ENCODE assay signal across 32 cellular contexts in the genomic region with DNA sequence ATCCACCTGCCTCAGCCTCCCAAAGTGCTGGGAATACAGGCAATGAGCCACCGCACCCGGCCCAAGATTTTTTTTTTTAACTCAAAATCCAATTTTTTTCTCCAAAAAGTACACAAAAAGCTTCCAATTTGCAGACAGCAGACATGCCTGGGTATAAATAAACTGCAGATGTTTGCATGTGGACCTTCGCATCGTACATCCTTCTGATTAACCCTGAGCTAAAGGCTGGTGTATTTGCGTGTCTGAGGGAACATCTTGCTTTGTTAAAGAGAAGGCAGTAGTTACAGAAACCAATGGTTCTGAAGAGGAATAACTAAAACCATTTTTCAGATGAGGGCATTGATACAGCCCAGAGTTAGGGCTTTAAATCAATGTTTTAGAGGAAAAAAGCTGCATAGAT. TPM values are rescaled to one million over a fixed set of nuclear protein-coding genes. Genes with fewer than 3 reads are reported as not detected.
DNase-seq lines count a peak whose midpoint lies in the region; ATAC-seq, FAIRE-seq and TF ChIP-seq lines count a peak whose summit lies in the region.
"Had no signal": no experiment of that assay in that cellular context is flagged by ENCODE, and none has a peak within 500 bp of the region (broad histone marks: within the 10 kb centered on the region; RNA-seq: fewer than 3 reads in every experiment).

No MANE protein-coding gene starts in this region.

- H2BK5ac ChIP-seq in IMR-90 (ENCODE audit: low read depth, low read length, poor library complexity, severe bottlenecking): no peak overlapping the region

- no peak overlapping the region for H3K14ac ChIP-seq in IMR-90 (replicated peaks; ENCODE audit: low read depth, low read length)

- no peak overlapping the region for H2AK9ac ChIP-seq in IMR-90 (replicated peaks; ENCODE audit: low read depth, low read length, poor library complexity)

- H2BK15ac ChIP-seq in IMR-90 (ENCODE audit: low read depth, low read length): no peak overlapping the region

- H3K23ac ChIP-seq in IMR-90 (ENCODE audit: low read depth, low read length): peak overlapping the region; percentile 80; the same call in 1 of the 2 replicates

- TF ChIP-seq CTCF in A549 (IDR thresholded peaks at IDR 0.05): no peak
- no peak for TF ChIP-seq CTCF in IMR-90 (conservative IDR thresholded peaks at IDR 0.05; ENCODE audit: low read depth, low read length)
- TF ChIP-seq CTCF in chondrocyte (IDR thresholded peaks at IDR 0.05): no peak
- TF ChIP-seq CTCF in osteoblast (IDR thresholded peaks at IDR 0.05; ENCODE audit: extremely low read depth, low read depth, low read length): no peak
- no peak for TF ChIP-seq CTCF in esophagus muscularis mucosa (IDR thresholded peaks at IDR 0.05)

- H3K27ac ChIP-seq in A549: peak overlapping the region; percentile 51 to 79; a peak in 4 of 6 replicates
- H3K27ac ChIP-seq in IMR-90 (ENCODE audit: insufficient read depth, low read length): no peak overlapping the region
- peak overlapping the region; percentile 46 for H3K27ac ChIP-seq in osteoblast (ENCODE audit: low read depth, low read length)
- H3K27ac ChIP-seq in esophagus muscularis mucosa (replicated peaks in 1 of 4): no peak overlapping the region
- H3K27ac ChIP-seq: coronary artery, foreskin keratinocyte, psoas muscle, WERI-Rb-1 had no signal

- H3K4me2 ChIP-seq in A549 (peak overlapping the region; percentile 98; the same call in 1 of the 3 replicates), IMR-90 (ENCODE audit: low read depth, low read length) (no peak overlapping the region), osteoblast (ENCODE audit: insufficient read depth, low read length) (no peak overlapping the region)

- no peak for TF ChIP-seq POLR2A in A549 (IDR thresholded peaks at IDR 0.05; ENCODE audit: low read length)
- TF ChIP-seq POLR2A in IMR-90 (IDR thresholded peaks at IDR 0.05; ENCODE audit: low read depth, low read length): no peak
- no peak for TF ChIP-seq POLR2A in esophagus muscularis mucosa (IDR thresholded peaks at IDR 0.05; ENCODE audit: low read depth)

- H3K4me3 Mint-ChIP-seq in chondrocyte (ENCODE audit: unreplicated experiment): no peak overlapping the region
- H3K4me3 Mint-ChIP-seq: activated CD4-positive, alpha-beta T cell treated with anti-CD3 and anti-CD28 coated beads, Interleukin-2, amount 10 ng/mL, durations not matched to agents 24 days and 14 days; activated naive CD8-positive, alpha-beta T cell treated with anti-CD3 and anti-CD28 coated beads for 36 hours; H9; mesothelial cell of epicardium; naive thymus-derived CD4-positive, alpha-beta T cell; stimulated activated effector memory CD8-positive, alpha-beta T cell treated with anti-CD3 and anti-CD28 coated beads, Interleukin-12 subunit alpha, Interleukin-12 subunit beta, amount 100 ng/mL, for 72 hours had no signal

- no peak overlapping the region for H3K56ac ChIP-seq in IMR-90 (ENCODE audit: extremely low read depth, insufficient read depth, low read length)

- no peaks in the 10 kb centered on the region for H3K27me3 ChIP-seq in IMR-90 (ENCODE audit: control insufficient read depth, insufficient read depth, low read length)
- no peaks in the 10 kb centered on the region for H3K27me3 ChIP-seq in osteoblast (ENCODE audit: insufficient read depth, low read length)
- no peaks in the 10 kb centered on the region for H3K27me3 ChIP-seq in esophagus muscularis mucosa
- H3K27me3 ChIP-seq: foreskin keratinocyte had no signal

- H3K4me3 ChIP-seq in A549 (no peak overlapping the region), IMR-90 (ENCODE audit: insufficient read depth, low read depth, low read length) (no peak overlapping the region), osteoblast (ENCODE audit: insufficient read depth, low read length) (no peak overlapping the region), esophagus muscularis mucosa (no peak overlapping the region)
- H3K4me3 ChIP-seq: coronary artery, psoas muscle had no signal

- dilution Hi-C loops in IMR-90 (cut with HindIII; ENCODE audit: low sequenced_read_pairs, unreplicated experiment): no loop called here

- TF ChIP-seq EP300 in A549 (IDR thresholded peaks at IDR 0.05) (no peak), esophagus muscularis mucosa (IDR thresholded peaks at IDR 0.05) (no peak)

- POLR2A ChIA-PET in A549 (lab: Yijun Ruan, JAX): no interaction called here
- POLR2A ChIA-PET in IMR-90 (lab: Charles Lee; ENCODE audit: unreplicated experiment): no interaction called here

- peaks cover 3% of the 10 kb centered on the region for H3K36me3 Mint-ChIP-seq in chondrocyte (ENCODE audit: low read depth)
- H3K36me3 Mint-ChIP-seq: activated naive CD8-positive, alpha-beta T cell treated with anti-CD3 and anti-CD28 coated beads for 36 hours; mesothelial cell of epicardium; naive thymus-derived CD4-positive, alpha-beta T cell; stimulated activated effector memory CD8-positive, alpha-beta T cell treated with anti-CD3 and anti-CD28 coated beads, Interleukin-12 subunit alpha, Interleukin-12 subunit beta, amount 100 ng/mL, for 72 hours had no signal

- no peak overlapping the region for H4K8ac ChIP-seq in IMR-90 (ENCODE audit: low read depth in 2 of 2, low read length in 2 of 2)

- H4K5ac ChIP-seq in IMR-90 (ENCODE audit: low read depth, low read length): no peak overlapping the region

- BruUV-seq in IMR-90 (replicated peaks; lab: Mats Ljungman, UMichigan): no TSS peak

- H2AK5ac ChIP-seq in IMR-90 (ENCODE audit: low read depth, low read length): no peak overlapping the region

- peak overlapping the region; percentile 92 for H3K27ac Mint-ChIP-seq in chondrocyte (ENCODE audit: unreplicated experiment)
- H3K27ac Mint-ChIP-seq: activated CD4-positive, alpha-beta T cell treated with anti-CD3 and anti-CD28 coated beads, Interleukin-2, amount 10 ng/mL, durations not matched to agents 24 days and 14 days; activated naive CD8-positive, alpha-beta T cell treated with anti-CD3 and anti-CD28 coated beads for 36 hours; mesothelial cell of epicardium; naive thymus-derived CD4-positive, alpha-beta T cell; stimulated activated effector memory CD8-positive, alpha-beta T cell treated with anti-CD3 and anti-CD28 coated beads, Interleukin-12 subunit alpha, Interleukin-12 subunit beta, amount 100 ng/mL, for 72 hours had no signal

- in situ Hi-C loops in IMR-90 (cut with MboI; ENCODE audit: low sequenced_read_pairs): no loop called here

- H3K9me3 ChIP-seq in A549: no peaks in the 10 kb centered on the region
- H3K9me3 ChIP-seq in IMR-90 (ENCODE audit: control insufficient read depth, insufficient read depth, low read length): no peaks in the 10 kb centered on the region
- no peaks in the 10 kb centered on the region for H3K9me3 ChIP-seq in osteoblast (ENCODE audit: low read depth, low read length)
- no peaks in the 10 kb centered on the region for H3K9me3 ChIP-seq in esophagus muscularis mucosa
- H3K9me3 ChIP-seq: psoas muscle had no signal

- H2BK20ac ChIP-seq in IMR-90 (ENCODE audit: low read depth, low read length): no peak overlapping the region

- ATAC-seq in A549: no peak
- ATAC-seq in IMR-90 (ENCODE audit: low read depth): no peak
- ATAC-seq in GM18861 (IDR thresholded peaks at IDR 0.05; ENCODE audit: unreplicated experiment): no peak
- ATAC-seq: foreskin keratinocyte; HepG2; naive thymus-derived CD4-positive, alpha-beta T cell; psoas muscle; stimulated activated effector memory CD8-positive, alpha-beta T cell treated with anti-CD3 and anti-CD28 coated beads, Interleukin-12 subunit alpha, Interleukin-12 subunit beta, amount 100 ng/mL, for 72 hours had no signal

- TF ChIP-seq RAD21 in A549 (conservative IDR thresholded peaks at IDR 0.05 in 1 of 2, IDR thresholded peaks at IDR 0.05 in 1 of 2): no peak
- TF ChIP-seq RAD21 in IMR-90 (IDR thresholded peaks at IDR 0.05; ENCODE audit: low read length): no peak

- CTCF ChIA-PET in A549 (lab: Yijun Ruan, JAX): interaction anchor here (4.1 to 10.7 kb wide), 3 partner anchors 12 to 147 kb away, joined by 18 to 76 read pairs (median 21); partner anchors contain the start of gene BCAR3
- CTCF ChIA-PET in IMR-90 (lab: Yijun Ruan, JAX): interaction anchor here (0.9 to 2.3 kb wide), 2 partner anchors 14 to 40 kb away, joined by 3 to 6 read pairs; no protein-coding TSS in a partner anchor

- peaks cover 77% of the 10 kb centered on the region for H3K79me2 ChIP-seq in osteoblast (ENCODE audit: insufficient read depth, low read length)

- H3K36me3 ChIP-seq in IMR-90 (ENCODE audit: control insufficient read depth, insufficient read depth, low read length) (peaks cover 26% of the 10 kb centered on the region), osteoblast (ENCODE audit: insufficient read depth, low read length) (peaks cover 38% of the 10 kb centered on the region), esophagus muscularis mucosa (peaks cover 0 to 11% (median 3%) of the 10 kb centered on the region in 4 donors)
- H3K36me3 ChIP-seq: WERI-Rb-1 had no signal

- H3K18ac ChIP-seq in IMR-90 (ENCODE audit: low read depth, low read length): no peak overlapping the region

- H3K79me1 ChIP-seq in IMR-90 (ENCODE audit: low read depth in 1 of 2, low read length in 2 of 2): peaks cover 25 to 82% of the 10 kb centered on the region in 2 experiments

- no peak for DNase-seq in A549 (ENCODE audit: low read depth in 1 of 2, low spot score in 1 of 2)
- no peak for DNase-seq in IMR-90
- no peak for DNase-seq in chondrocyte (ENCODE audit: low spot score)
- DNase-seq in osteoblast (ENCODE audit: insufficient read length, low spot score, missing footprints): no peak
- no peak for DNase-seq in esophagus muscularis mucosa (ENCODE audit: extremely low spot score)
- DNase-seq in GM19239 (ENCODE audit: insufficient read length, low spot score): no peak
- no peak for DNase-seq in RPMI8226
- DNase-seq: activated CD4-positive, alpha-beta T cell treated with anti-CD3 and anti-CD28 coated beads, Interleukin-2, amount 10 ng/mL, durations not matched to agents 24 days and 14 days; activated effector memory CD4-positive, alpha-beta T cell treated with anti-CD3 and anti-CD28 coated beads, Interleukin-2, amount 50 U/mL, for 16 hours; activated naive CD8-positive, alpha-beta T cell treated with anti-CD3 and anti-CD28 coated beads for 36 hours; activated T-cell treated with anti-CD3 and anti-CD28 coated beads, Interleukin-2, amount 50 U/mL, for 1 hour; aorta; DMS 273 treated with DMSO at 0.1 percent for 48 hours; effector memory CD4-positive, alpha-beta T cell; EL; erythroblast; foreskin keratinocyte; H9; Karpas-422; kidney; naive thymus-derived CD4-positive, alpha-beta T cell; NCI-H1436; NCI-H2081; NCI-H526; occipital lobe; psoas muscle; WERI-Rb-1 had no signal

- peaks cover 97% of the 10 kb centered on the region for H3K4me1 ChIP-seq in A549
- peaks cover 52% of the 10 kb centered on the region for H3K4me1 ChIP-seq in IMR-90 (ENCODE audit: control insufficient read depth, insufficient read depth, low read length)
- H3K4me1 ChIP-seq in osteoblast (ENCODE audit: insufficient read depth, low read length): peaks cover 71% of the 10 kb centered on the region
- H3K4me1 ChIP-seq in esophagus muscularis mucosa: peaks cover 76 to 90% (median 83%) of the 10 kb centered on the region in 4 donors

- H4K20me1 ChIP-seq in IMR-90 (ENCODE audit: insufficient read depth, low read length) (peaks cover 85% of the 10 kb centered on the region), osteoblast (ENCODE audit: insufficient read depth, low read length) (peaks cover 66% of the 10 kb centered on the region)

- intact Hi-C loops in IMR-90 (cut with micrococcal nuclease) (no loop called here), esophagus muscularis mucosa (cut with DNase I) (no loop called here)

- H3K27me3 Mint-ChIP-seq in chondrocyte (ENCODE audit: low read depth): no peaks in the 10 kb centered on the region
- H3K27me3 Mint-ChIP-seq: activated naive CD8-positive, alpha-beta T cell treated with anti-CD3 and anti-CD28 coated beads for 36 hours had no signal

- peaks cover 72% of the 10 kb centered on the region for H3K4me1 Mint-ChIP-seq in chondrocyte (ENCODE audit: low read depth)
- H3K4me1 Mint-ChIP-seq: activated CD4-positive, alpha-beta T cell treated with anti-CD3 and anti-CD28 coated beads, Interleukin-2, amount 10 ng/mL, durations not matched to agents 24 days and 14 days; activated naive CD8-positive, alpha-beta T cell treated with anti-CD3 and anti-CD28 coated beads for 36 hours; stimulated activated effector memory CD8-positive, alpha-beta T cell treated with anti-CD3 and anti-CD28 coated beads, Interleukin-12 subunit alpha, Interleukin-12 subunit beta, amount 100 ng/mL, for 72 hours had no signal

- H4K91ac ChIP-seq in IMR-90 (ENCODE audit: insufficient read depth, low read depth, low read length): no peak overlapping the region

- no peak overlapping the region for H3K4ac ChIP-seq in IMR-90 (ENCODE audit: low read depth, low read length)

- 92% methylated on average over 5 of the region's 5 CpGs for WGBS in A549 (ENCODE audit: missing lambda C conversion rate)
- 93% methylated on average over 2 of the region's 5 CpGs; no CpG with 5 or more reads in 1 of the 2 experiments for WGBS in IMR-90 (ENCODE audit: extremely low coverage in 2 of 2, insufficient read length in 1 of 2), 2 experiments
- 96% methylated on average over 5 of the region's 5 CpGs for WGBS in esophagus muscularis mucosa

- no peak overlapping the region for H2BK120ac ChIP-seq in IMR-90 (ENCODE audit: low read depth, low read length)

- FAIRE-seq in A549 (lab: Jason Lieb, UNC): no peak
- FAIRE-seq in GM19239 (lab: Jason Lieb, UNC): no peak
- FAIRE-seq: HepG2, kidney had no signal

- H2AFZ ChIP-seq in IMR-90 (replicated peaks; ENCODE audit: low read length, poor library complexity) (no peak overlapping the region), osteoblast (ENCODE audit: low read length) (no peak overlapping the region)

- H3K9me1 ChIP-seq in IMR-90 (ENCODE audit: insufficient read depth, low read length): peaks cover 49% of the 10 kb centered on the region

- H3K9ac ChIP-seq in IMR-90 (ENCODE audit: low read depth, low read length): no peak overlapping the region

- no peaks in the 10 kb centered on the region for H3K9me3 Mint-ChIP-seq in chondrocyte (ENCODE audit: low read depth)
- H3K9me3 Mint-ChIP-seq: activated CD4-positive, alpha-beta T cell treated with anti-CD3 and anti-CD28 coated beads, Interleukin-2, amount 10 ng/mL, durations not matched to agents 24 days and 14 days; activated naive CD8-positive, alpha-beta T cell treated with anti-CD3 and anti-CD28 coated beads for 36 hours; H9; mesothelial cell of epicardium; stimulated activated effector memory CD8-positive, alpha-beta T cell treated with anti-CD3 and anti-CD28 coated beads, Interleukin-12 subunit alpha, Interleukin-12 subunit beta, amount 100 ng/mL, for 72 hours had no signal

RNA-seq across cellular contexts. Expression of gene BCAR3, which starts 12.7 kb away (rescaled TPM):
- 31.6 and 32.1 TPM in 2 replicates for polyA plus RNA-seq in A549 (2011; rRNA removed)
- polyA plus RNA-seq in A549 (2012; cell fraction: cytosol; rRNA removed): 28.6 and 37.0 TPM in 2 replicates
- 40.5 and 50.4 TPM in 2 replicates for polyA plus RNA-seq in A549 (2012; cell fraction: nucleus; rRNA removed)
- 29.8 to 35.8 TPM (median 33.4 TPM) in 3 replicates for polyA plus RNA-seq in A549 (2017; fragmentation: RNase III; extraction: RNeasy Plus Mini Kit Qiagen cat#74134 plus additional on column Dnase treatment)
- polyA minus RNA-seq in A549 (2011; rRNA and poly(A)+ RNA removed): 27.5 and 30.0 TPM in 2 replicates
- total RNA-seq in IMR-90 (2012; rRNA removed): 46.4 TPM in 2 replicates
- 41.4 and 47.9 TPM in 2 replicates for polyA plus RNA-seq in IMR-90 (2012; rRNA removed)
- polyA plus RNA-seq in IMR-90 (2012; cell fraction: cytosol; rRNA removed): 28.9 and 33.4 TPM in 2 replicates
- 41.5 and 54.4 TPM in 2 replicates for polyA plus RNA-seq in IMR-90 (2012; cell fraction: nucleus; rRNA removed; ENCODE audit: low replicate concordance)
- total RNA-seq in chondrocyte: 12.1 to 20.6 TPM (median 18.5 TPM) in 3 replicates
- total RNA-seq in osteoblast: 34.0 and 37.1 TPM in 2 replicates
- total RNA-seq in esophagus muscularis mucosa: 10 to 100 TPM; 20.2 to 47.2 (median 32.3) TPM

Comparison
In these comparisons a context has a peak if more than half of its experiments do, and no peak if none do; other contexts are left out.
1. H3K27ac ChIP-seq: peak in A549 (2 of 2) and osteoblast (single experiment); none in IMR-90 (single experiment) and esophagus muscularis mucosa (0 of 4).